21 cellular contexts compared by ENCODE assay signal in genomic region chr11:125552927-125553326, GRCh38. TPM values are rescaled to one million over a fixed set of nuclear protein-coding genes. Genes with fewer than 3 reads are reported as not detected.
DNase-seq lines count a peak whose midpoint lies in the region; ATAC-seq, FAIRE-seq and TF ChIP-seq lines count a peak whose summit lies in the region.
"Had no signal": no experiment of that assay in that cellular context is flagged by ENCODE, and none has a peak within 500 bp of the region (broad histone marks: within the 10 kb centered on the region; RNA-seq: fewer than 3 reads in every experiment).

No MANE protein-coding gene starts in this region.

- in situ Hi-C loops in KBM-7 (cut with MboI; ENCODE audit: low pct_unique_long_range_greater_than_20kb, low sequenced_read_pairs) (no loop called here), K562 (cut with MboI) (loop anchor here (10.0 kb wide), 1 partner anchor 322 kb away; no protein-coding TSS in a partner anchor)

- H3K36me3 ChIP-seq in K562 (ENCODE audit: control insufficient read depth, insufficient read depth, low read length), result no peaks in the 10 kb centered on the region
- H3K36me3 ChIP-seq: BE2C, BLaER1 had no signal

- DNase-seq in KBM-7, result peak; percentile 24
- DNase-seq in UCSD-AML1 (lab: John Stamatoyannopoulos, UW; ENCODE audit: unreplicated experiment), result peak; percentile 60
- DNase-seq in K562 (ENCODE audit: extremely low read depth in 1 of 4, low spot score in 3 of 4), result peak; percentile 85 to 94 (median 90)
- no peak for DNase-seq in NCI-H1092 treated with DMSO at 0.1 percent for 48 hours (lab: John Stamatoyannopoulos, UW)
- DNase-seq: 8988T; ACHN; BE2C; C1 segment of cervical spinal cord; CD4-positive, alpha-beta memory T cell; CD4-positive, CD25-positive, alpha-beta regulatory T cell; CD8-positive, alpha-beta memory T cell; COR-L47; DMS79 treated with DMSO at 0.1 percent for 48 hours; GF-D8 had no signal

- CTCF ChIA-PET in K562 (lab: Yijun Ruan, JAX; ENCODE audit: low intra/inter-chr PET ratio), result no interaction called here

- H3K27ac ChIP-seq in K562 (ENCODE audit: extremely low read depth, low read depth, low read length), result peak overlapping the region; percentile 69
- H3K27ac ChIP-seq: BLaER1 had no signal

- intact Hi-C loops in K562 (cut with micrococcal nuclease), result loop anchor here (1.0 to 10.0 kb wide), 5 partner anchors 39 to 172 kb away; partner anchors contain the start of genes CHEK1 and STT3A

- peak; percentile 76 for FAIRE-seq in K562 (lab: Jason Lieb, UNC)
- FAIRE-seq: A204.1, G401.6, GM12891, GM19239 had no signal

- no peaks in the 10 kb centered on the region for H3K79me2 ChIP-seq in K562 (ENCODE audit: control insufficient read depth, insufficient read depth, low read length)

- TF ChIP-seq CTCF in K562 (IDR thresholded peaks at IDR 0.05 in 2 of 3, conservative IDR thresholded peaks at IDR 0.05 in 1 of 3; ENCODE audit: insufficient read depth in 2 of 3, low read depth in 1 of 3, low read length in 3 of 3), result peak in 2 of 3 experiments; percentile 0 to 1; a peak in 1 of 6 replicates

- peak; percentile 76 for ATAC-seq in K562
- no peak for ATAC-seq in GM21515 (IDR thresholded peaks at IDR 0.05; ENCODE audit: unreplicated experiment)
- ATAC-seq in HG03442 (IDR thresholded peaks at IDR 0.05; ENCODE audit: unreplicated experiment), result no peak

- peak overlapping the region; percentile 21 for H2AFZ ChIP-seq in K562 (ENCODE audit: low read depth, low read length)

- peak; percentile 97 for TF ChIP-seq EP300 in K562 (IDR thresholded peaks at IDR 0.05; ENCODE audit: low read length)

- H4K20me1 ChIP-seq in K562 (replicated peaks; ENCODE audit: control insufficient read depth, insufficient read depth, low read length), result no peaks in the 10 kb centered on the region
- H4K20me1 ChIP-seq: BLaER1 had no signal

- WGBS in K562 (ENCODE audit: insufficient coverage, low coverage, missing lambda C conversion rate), result 0% methylated on average over 2 of the region's 2 CpGs

- no peak for TF ChIP-seq POLR2A in K562 (conservative IDR thresholded peaks at IDR 0.05)

- H3K4me3 ChIP-seq in K562, result no peak overlapping the region
- H3K4me3 ChIP-seq: BLaER1 had no signal

- no peaks in the 10 kb centered on the region for H3K9me1 ChIP-seq in K562 (ENCODE audit: control insufficient read depth, insufficient read depth, low read length)

- no TSS peak for BruUV-seq in K562 (replicated peaks; lab: Mats Ljungman, UMichigan)

- peak in 1 of 2 experiments; percentile 44; a peak in 1 of 4 replicates for TF ChIP-seq RAD21 in K562 (CRISPR knock-in tag; conservative IDR thresholded peaks at IDR 0.05 in 1 of 2, IDR thresholded peaks at IDR 0.05 in 1 of 2)

- peak overlapping the region; percentile 57 for H3K4me2 ChIP-seq in K562 (ENCODE audit: insufficient read depth, low read length)
- H3K4me2 ChIP-seq: BLaER1 had no signal

- no peaks in the 10 kb centered on the region for H3K27me3 ChIP-seq in K562 (ENCODE audit: control insufficient read depth in 2 of 2, insufficient read depth in 2 of 2, low read length in 2 of 2)
- H3K27me3 ChIP-seq: BE2C, BLaER1 had no signal

- POLR2A ChIA-PET in K562 (lab: Yijun Ruan, JAX), result interaction anchor here (0.7 to 1.6 kb wide), 5 partner anchors 10 to 43 kb away, joined by 3 to 4 read pairs (median 3); partner anchors contain the start of gene EI24

- no peaks in the 10 kb centered on the region for H3K9me3 ChIP-seq in K562 (replicated peaks; ENCODE audit: control insufficient read depth, insufficient read depth, low read depth, low read length)

- peak overlapping the region in 1 of 2 experiments; percentile 28; a peak in 2 of 4 replicates for H3K9ac ChIP-seq in K562 (ENCODE audit: insufficient read depth in 1 of 2, low read depth in 2 of 2, low read length in 2 of 2)
- H3K9ac ChIP-seq: BLaER1 had no signal

- H3K4me1 ChIP-seq in K562 (replicated peaks in 1 of 2; ENCODE audit: control insufficient read depth in 2 of 2, insufficient read depth in 2 of 2, low read length in 2 of 2), result peaks cover 19 to 58% of the 10 kb centered on the region in 2 experiments
- H3K4me1 ChIP-seq: BE2C had no signal

TF ChIP-seq in K562, 482 proteins besides CTCF, POLR2A, EP300 and RAD21 (continues in another document):
- TF ChIP-seq TAF1 (IDR thresholded peaks at IDR 0.05; ENCODE audit: control insufficient read depth, extremely low read depth, insufficient read depth, low read length, severe bottlenecking) (peak; percentile 47), TEAD4 (IDR thresholded peaks at IDR 0.05; ENCODE audit: low read length) (peak; percentile 97), TEAD4 (CRISPR knock-in tag; IDR thresholded peaks at IDR 0.05; ENCODE audit: borderline replicate concordance) (no peak), SRSF1 (IDR thresholded peaks at IDR 0.05; ENCODE audit: low read depth, low read length) (no peak)
- TF ChIP-seq, protein P1, sequence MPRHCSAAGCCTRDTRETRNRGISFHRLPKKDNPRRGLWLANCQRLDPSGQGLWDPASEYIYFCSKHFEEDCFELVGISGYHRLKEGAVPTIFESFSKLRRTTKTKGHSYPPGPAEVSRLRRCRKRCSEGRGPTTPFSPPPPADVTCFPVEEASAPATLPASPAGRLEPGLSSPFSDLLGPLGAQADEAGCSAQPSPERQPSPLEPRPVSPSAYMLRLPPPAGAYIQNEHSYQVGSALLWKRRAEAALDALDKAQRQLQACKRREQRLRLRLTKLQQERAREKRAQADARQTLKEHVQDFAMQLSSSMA (CRISPR knock-in tag; IDR thresholded peaks at IDR 0.05), result no peak

RNA-seq across cellular contexts. Expression of gene EI24, which starts 16.4 kb away (rescaled TPM):
- 79.5 and 79.6 TPM in 2 replicates for total RNA-seq in K562 (2011; cell fraction: chromatin; rRNA removed; ENCODE audit: low replicate concordance)
- total RNA-seq in K562 (2011; cell fraction: nucleolus; rRNA removed), result 86.2 and 96.6 TPM in 2 replicates
- 142 and 189 TPM in 2 replicates for total RNA-seq in K562 (2011; cell fraction: nucleoplasm; rRNA removed)
- 151 and 192 TPM in 2 replicates for total RNA-seq in K562 (2014; rRNA removed)
- 187 and 198 TPM in 2 replicates for total RNA-seq in K562 (2014; rRNA removed; fragmentation: Illumina TruSeq; extraction: Trizol)
- total RNA-seq in K562 (2015; rRNA removed; fragmentation: Illumina TruSeq; extraction: Trizol), result 160 and 168 TPM in 2 replicates
- 159 and 165 TPM in 2 replicates for total RNA-seq in K562 (2021)
- polyA plus RNA-seq in K562 (2011; rRNA removed), result 128 and 239 TPM in 2 replicates
- 178 and 192 TPM in 2 replicates for polyA plus RNA-seq in K562 (2011; cell fraction: cytosol; rRNA removed)
- 52.1 and 69.8 TPM in 2 replicates for polyA plus RNA-seq in K562 (2011; cell fraction: nucleus; rRNA removed)
- polyA plus RNA-seq in K562 (2012), result 121 and 150 TPM in 2 replicates
- 249 and 260 TPM in 2 replicates for polyA plus RNA-seq in K562 (2014; fragmentation: Illumina TruSeq; extraction: Trizol)
- polyA plus RNA-seq in K562 (2014; fragmentation: Nextera tagmentation; extraction: Ambion mirVana), result 10 to 100 TPM; 50.4 to 72.2 TPM
- polyA plus RNA-seq in K562 (2014; rRNA removed), result 182 and 210 TPM in 2 replicates
- polyA minus RNA-seq in K562 (2011; rRNA and poly(A)+ RNA removed), result 155 and 274 TPM in 2 replicates
- polyA minus RNA-seq in K562 (2011; cell fraction: cytosol; rRNA and poly(A)+ RNA removed), result 34.8 and 79.5 TPM in 2 replicates
- 17.2 and 23.3 TPM in 2 replicates for polyA minus RNA-seq in K562 (2011; cell fraction: nucleus; rRNA and poly(A)+ RNA removed)

RNA-seq across cellular contexts. Expression of gene STT3A, which starts 39.7 kb away (rescaled TPM):
- 340 and 391 TPM in 2 replicates for total RNA-seq in K562 (2011; cell fraction: chromatin; rRNA removed; ENCODE audit: low replicate concordance)
- total RNA-seq in K562 (2011; cell fraction: nucleolus; rRNA removed), result 528 and 545 TPM in 2 replicates
- total RNA-seq in K562 (2011; cell fraction: nucleoplasm; rRNA removed), result 415 and 429 TPM in 2 replicates
- total RNA-seq in K562 (2014; rRNA removed) (70.7 and 95.7 TPM in 2 replicates), K562 (2014; rRNA removed; fragmentation: Illumina TruSeq; extraction: Trizol) (192 and 210 TPM in 2 replicates), K562 (2015; rRNA removed; fragmentation: Illumina TruSeq; extraction: Trizol) (159 and 165 TPM in 2 replicates), K562 (2021) (148 and 167 TPM in 2 replicates)
- polyA plus RNA-seq in K562 (2011; rRNA removed) (208 and 296 TPM in 2 replicates), K562 (2014; fragmentation: Illumina TruSeq; extraction: Trizol) (170 and 212 TPM in 2 replicates), K562 (2014; fragmentation: Nextera tagmentation; extraction: Ambion mirVana) (100 to 1,000 TPM; 197 to 330 TPM), K562 (2014; rRNA removed) (73.3 and 108 TPM in 2 replicates)
- polyA plus RNA-seq in K562 (2011; cell fraction: cytosol; rRNA removed), result 224 and 257 TPM in 2 replicates
- 171 and 194 TPM in 2 replicates for polyA plus RNA-seq in K562 (2011; cell fraction: nucleus; rRNA removed)
- 171 and 200 TPM in 2 replicates for polyA plus RNA-seq in K562 (2012)
- 589 and 1,261 TPM in 2 replicates for polyA minus RNA-seq in K562 (2011; rRNA and poly(A)+ RNA removed)
- polyA minus RNA-seq in K562 (2011; cell fraction: cytosol; rRNA and poly(A)+ RNA removed), result 132 and 273 TPM in 2 replicates
- polyA minus RNA-seq in K562 (2011; cell fraction: nucleus; rRNA and poly(A)+ RNA removed), result 106 and 141 TPM in 2 replicates

RNA-seq across cellular contexts. Expression of gene FEZ1, which starts 56.9 kb away (rescaled TPM):
- 4.1 and 5.5 TPM in 2 replicates for total RNA-seq in K562 (2011; cell fraction: chromatin; rRNA removed; ENCODE audit: low replicate concordance)
- total RNA-seq in K562 (2011; cell fraction: nucleolus; rRNA removed), result 1.3 and 1.6 TPM in 2 replicates
- total RNA-seq in K562 (2011; cell fraction: nucleoplasm; rRNA removed), result 5.9 and 6.2 TPM in 2 replicates
- total RNA-seq in K562 (2014; rRNA removed) (6.7 and 10.0 TPM in 2 replicates), K562 (2014; rRNA removed; fragmentation: Illumina TruSeq; extraction: Trizol) (7.5 and 8.5 TPM in 2 replicates), K562 (2015; rRNA removed; fragmentation: Illumina TruSeq; extraction: Trizol) (8.1 and 8.8 TPM in 2 replicates), K562 (2021) (7.9 and 8.2 TPM in 2 replicates)
- polyA plus RNA-seq in K562 (2011; rRNA removed) (10.6 and 13.0 TPM in 2 replicates), K562 (2014; fragmentation: Illumina TruSeq; extraction: Trizol) (9.2 and 11.2 TPM in 2 replicates), K562 (2014; fragmentation: Nextera tagmentation; extraction: Ambion mirVana) (1 to 10 TPM; 4.6 to 5.1 TPM), K562 (2014; rRNA removed) (6.6 and 9.2 TPM in 2 replicates)
- polyA plus RNA-seq in K562 (2011; cell fraction: cytosol; rRNA removed), result 7.9 and 11.9 TPM in 2 replicates
- 4.2 and 9.9 TPM in 2 replicates for polyA plus RNA-seq in K562 (2011; cell fraction: nucleus; rRNA removed)
- 11.3 and 11.6 TPM in 2 replicates for polyA plus RNA-seq in K562 (2012)
- 7.7 and 14.4 TPM in 2 replicates for polyA minus RNA-seq in K562 (2011; rRNA and poly(A)+ RNA removed)
- 4.2 and 6.9 TPM in 2 replicates for polyA minus RNA-seq in K562 (2011; cell fraction: cytosol; rRNA and poly(A)+ RNA removed)
- 0.94 and 4.2 TPM in 2 replicates for polyA minus RNA-seq in K562 (2011; cell fraction: nucleus; rRNA and poly(A)+ RNA removed)
